In genomic region chr19:36602681-36603080, GRCh38 we compare ENCODE assay signal across 1 cellular context. TPM values are rescaled to one million over a fixed set of nuclear protein-coding genes. Genes with fewer than 3 reads are reported as not detected.
"Had no signal": no experiment of that assay in that cellular context is flagged by ENCODE, and none has a peak within 500 bp of the region (broad histone marks: within the 10 kb centered on the region; RNA-seq: fewer than 3 reads in every experiment).

No MANE protein-coding gene starts in this region.

RNA-seq across cellular contexts. Expression of gene ZNF382, which starts 2.4 kb away (rescaled TPM):
- total RNA-seq: HT-29 had no signal
